In the genomic region with DNA sequence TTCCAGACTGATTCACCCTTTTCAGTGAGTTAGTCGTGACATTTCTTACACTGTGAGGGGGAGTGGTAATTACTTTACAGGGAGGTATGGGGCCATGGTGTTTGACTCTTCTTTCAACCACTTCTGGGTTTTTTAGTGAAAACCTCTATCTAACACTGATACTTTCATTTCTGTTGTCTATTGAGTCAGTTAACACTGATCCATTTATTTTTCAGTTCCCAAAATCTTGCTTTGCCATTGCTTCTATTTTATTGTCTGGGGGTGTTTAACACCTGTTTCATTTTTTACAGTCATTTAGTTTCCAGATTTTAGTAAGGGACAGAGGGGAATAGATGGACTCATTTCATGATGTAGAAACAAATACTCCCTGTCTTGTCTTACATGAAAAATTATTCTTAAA, we compare ENCODE assay signal across 11 cellular contexts.
A peak's percentile ranks its signal among the peaks of the same experiment; 100 is the strongest.
DNase-seq lines count a peak whose midpoint lies in the region; ATAC-seq and TF ChIP-seq lines count a peak whose summit lies in the region.
"Had no signal": no experiment of that assay in that cellular context is flagged by ENCODE, and none has a peak within 500 bp of the region (broad histone marks: within the 10 kb centered on the region; RNA-seq: fewer than 3 reads in every experiment).

No MANE protein-coding gene starts in this region.

- intact Hi-C loops in Right ventricle myocardium inferior (cut with DNase I) (no loop called here), Calu3 (cut with micrococcal nuclease; ENCODE audit: unreplicated experiment) (no loop called here)

- no peak overlapping the region for H3K4me3 Mint-ChIP-seq in Calu3 (ENCODE audit: low read depth, unreplicated experiment)
- H3K4me3 Mint-ChIP-seq: immature natural killer cell had no signal

- DNase-seq in SKM-1 (lab: John Stamatoyannopoulos, UW; ENCODE audit: unreplicated experiment) (no peak), Right ventricle myocardium inferior (ENCODE audit: missing footprints) (no peak), Calu3 (no peak)
- DNase-seq: activated CD8-positive, alpha-beta memory T cell treated with anti-CD3 and anti-CD28 coated beads for 24 hours; immature natural killer cell; NCI-H510A treated with DMSO at 0.1 percent for 48 hours had no signal

- BruUV-seq in Calu3 (replicated peaks; lab: Mats Ljungman, UMichigan): no TSS peak

- peaks cover 11% of the 10 kb centered on the region for H3K36me3 Mint-ChIP-seq in Calu3 (ENCODE audit: insufficient read depth, unreplicated experiment)

- H3K27ac Mint-ChIP-seq in Calu3 (ENCODE audit: unreplicated experiment): no peak overlapping the region
- H3K27ac Mint-ChIP-seq: immature natural killer cell had no signal

- no peak for TF ChIP-seq CTCF in Calu3 (IDR thresholded peaks at IDR 0.05; ENCODE audit: unreplicated experiment)

- no peaks in the 10 kb centered on the region for H3K4me1 Mint-ChIP-seq in Calu3 (ENCODE audit: low read depth, unreplicated experiment)
- H3K4me1 Mint-ChIP-seq: immature natural killer cell had no signal

- CTCF ChIA-PET in Calu3 (lab: Charles Lee): no interaction called here

- ATAC-seq in GM18861 (IDR thresholded peaks at IDR 0.05; ENCODE audit: unreplicated experiment) (peak; percentile 65), GM19467 (IDR thresholded peaks at IDR 0.05; ENCODE audit: unreplicated experiment) (peak; percentile 64), HG02885 (IDR thresholded peaks at IDR 0.05; ENCODE audit: poor library complexity, unreplicated experiment) (peak; percentile 85), HG03575 (IDR thresholded peaks at IDR 0.05; ENCODE audit: extremely low read depth, insufficient number of reproducible peaks, low FRiP score, unreplicated experiment) (peak; percentile 39), Right ventricle myocardium inferior (no peak)
- ATAC-seq: esophagus mucosa had no signal

- no peaks in the 10 kb centered on the region for H3K27me3 Mint-ChIP-seq in Calu3 (ENCODE audit: unreplicated experiment)

- H3K9me3 Mint-ChIP-seq in Calu3 (ENCODE audit: low read depth, unreplicated experiment): no peaks in the 10 kb centered on the region
- H3K9me3 Mint-ChIP-seq: immature natural killer cell had no signal
